16 cellular contexts compared by ENCODE assay signal in the genomic region with DNA sequence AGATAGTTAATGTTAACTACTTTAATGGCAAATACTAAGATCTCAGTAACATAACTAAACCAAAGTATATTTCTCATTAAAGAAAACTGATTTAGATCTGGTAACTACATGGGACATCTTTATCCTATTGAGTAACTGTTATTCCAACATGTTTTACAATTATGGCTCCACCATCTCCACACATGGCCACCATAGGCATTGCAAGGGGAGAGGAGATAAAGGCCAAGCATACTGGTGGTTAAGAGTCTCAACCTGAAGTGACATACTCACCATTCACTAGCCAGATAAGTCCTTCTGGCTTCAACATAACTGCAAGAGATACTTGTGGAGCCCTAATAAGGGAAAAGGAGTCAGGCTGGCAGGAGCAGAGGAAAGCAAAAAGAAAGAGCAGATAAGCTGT.
DNase-seq lines count a peak whose midpoint lies in the region; ATAC-seq, FAIRE-seq and TF ChIP-seq lines count a peak whose summit lies in the region.
"Had no signal": no experiment of that assay in that cellular context is flagged by ENCODE, and none has a peak within 500 bp of the region (broad histone marks: within the 10 kb centered on the region; RNA-seq: fewer than 3 reads in every experiment).

No MANE protein-coding gene starts in this region.

- intact Hi-C loops in HepG2 (cut with micrococcal nuclease; ENCODE audit: unreplicated experiment), result no loop called here

- TF ChIP-seq EP300 in HepG2 (IDR thresholded peaks at IDR 0.05; ENCODE audit: low read depth in 2 of 2, low read length in 2 of 2), result no peak
- TF ChIP-seq EP300 in HepG2 (CRISPR knock-in tag; IDR thresholded peaks at IDR 0.05; ENCODE audit: borderline replicate concordance), result no peak

- no peaks in the 10 kb centered on the region for H4K20me1 ChIP-seq in HepG2 (ENCODE audit: insufficient read depth, low read length)

- no peaks in the 10 kb centered on the region for H3K4me1 Mint-ChIP-seq in naive thymus-derived CD8-positive, alpha-beta T cell
- H3K4me1 Mint-ChIP-seq: activated naive CD4-positive, alpha-beta T cell treated with anti-CD3 and anti-CD28 coated beads, Interleukin-2, amount 10 ng/mL, durations not matched to agents 7 days and 5 days; CD4-positive, CD25-positive, alpha-beta regulatory T cell; stimulated activated naive B cell treated with anti-CD40 and anti-IgM and Interleukin-4, amounts not matched to agents 10 μg/mL and 1 μg/mL and 100 μg/mL, for 72 hours had no signal

- DNase-seq in ELF-1 (ENCODE audit: low read depth, low spot score) (peak; percentile 4), Kasumi-1 (lab: John Stamatoyannopoulos, UW) (peak; percentile 5 to 8), astrocyte of the cerebellum (ENCODE audit: low read depth) (no peak), HepG2 (ENCODE audit: low spot score) (peak; percentile 5), T1000 (lab: John Stamatoyannopoulos, UW) (no peak), NCI-H1436 treated with DMSO at 0.1 percent for 48 hours (lab: John Stamatoyannopoulos, UW) (no peak), NCI-H2196 (lab: John Stamatoyannopoulos, UW; ENCODE audit: unreplicated experiment) (no peak)
- no peak for DNase-seq in naive thymus-derived CD8-positive, alpha-beta T cell
- DNase-seq: activated naive CD4-positive, alpha-beta T cell treated with anti-CD3 and anti-CD28 coated beads, Interleukin-2, amount 10 ng/mL, durations not matched to agents 7 days and 5 days; CD4-positive, CD25-positive, alpha-beta regulatory T cell; central memory CD4-positive, alpha-beta T cell; H7; left ventricle myocardium superior; MG63; NCI-H2107; stimulated activated naive B cell treated with anti-CD40 and anti-IgM and Interleukin-4, amounts not matched to agents 10 μg/mL and 1 μg/mL and 100 μg/mL, for 72 hours had no signal

- H3K4me2 ChIP-seq in HepG2 (ENCODE audit: low read depth, low read length), result no peak overlapping the region

- no peak for FAIRE-seq in HepG2 (lab: Jason Lieb, UNC)

- no peaks in the 10 kb centered on the region for H3K79me2 ChIP-seq in HepG2 (ENCODE audit: insufficient read depth, low read length)

- TF ChIP-seq POLR2A in HepG2 (IDR thresholded peaks at IDR 0.05; ENCODE audit: insufficient read depth in 1 of 2, low read depth in 2 of 2, low read length in 2 of 2), result no peak

- H3K27me3 Mint-ChIP-seq in naive thymus-derived CD8-positive, alpha-beta T cell, result no peaks in the 10 kb centered on the region
- H3K27me3 Mint-ChIP-seq: activated naive CD4-positive, alpha-beta T cell treated with anti-CD3 and anti-CD28 coated beads, Interleukin-2, amount 10 ng/mL, durations not matched to agents 7 days and 5 days; CD4-positive, CD25-positive, alpha-beta regulatory T cell; stimulated activated naive B cell treated with anti-CD40 and anti-IgM and Interleukin-4, amounts not matched to agents 10 μg/mL and 1 μg/mL and 100 μg/mL, for 72 hours had no signal

- no peak for TF ChIP-seq RAD21 in HepG2 (CRISPR knock-in tag; IDR thresholded peaks at IDR 0.05)

- no peaks in the 10 kb centered on the region for H3K4me1 ChIP-seq in HepG2 (ENCODE audit: insufficient read depth, low read length)

- no peak overlapping the region for H3K27ac ChIP-seq in HepG2 (ENCODE audit: extremely low read length, insufficient read depth, low read length)

- H2AFZ ChIP-seq in HepG2 (ENCODE audit: low read length), result no peak overlapping the region

- H3K9ac ChIP-seq in HepG2 (ENCODE audit: insufficient read depth, low read depth, low read length), result no peak overlapping the region

- H3K4me3 ChIP-seq in astrocyte of the cerebellum (ENCODE audit: low read depth, low read length) (no peak overlapping the region), HepG2 (replicated peaks in 1 of 3; ENCODE audit: insufficient read depth in 1 of 3, low read depth in 2 of 3, low read length in 3 of 3) (no peak overlapping the region)
- H3K4me3 ChIP-seq: MG63 had no signal

- in situ Hi-C loops in astrocyte of the cerebellum (cut with HindIII; ENCODE audit: low sequenced_read_pairs) (no loop called here), HepG2 (cut with HindIII; ENCODE audit: extremely low pct_ligation_motif_present, low pct_unique_long_range_greater_than_20kb) (loop anchor here (25.0 kb wide), 1 partner anchor 410 kb away; no protein-coding TSS in a partner anchor)

- H3K36me3 ChIP-seq in HepG2 (replicated peaks in 1 of 2; ENCODE audit: control insufficient read depth in 1 of 2, insufficient read depth in 2 of 2, low read length in 2 of 2), result no peaks in the 10 kb centered on the region
- H3K36me3 ChIP-seq: MG63 had no signal

- CTCF ChIA-PET in HepG2 (lab: Yijun Ruan, JAX; ENCODE audit: low intra/inter-chr PET ratio, low total read pairs), result no interaction called here

- ATAC-seq in HepG2, result peak; percentile 90
- no peak for ATAC-seq in naive thymus-derived CD8-positive, alpha-beta T cell
- ATAC-seq: left ventricle myocardium superior; stimulated activated naive B cell treated with anti-CD40 and anti-IgM and Interleukin-4, amounts not matched to agents 10 μg/mL and 1 μg/mL and 100 μg/mL, for 72 hours had no signal

- peak; percentile 32 for TF ChIP-seq CTCF in astrocyte of the cerebellum (IDR thresholded peaks at IDR 0.05; ENCODE audit: low read depth, low read length, missing control alignments)
- TF ChIP-seq CTCF in HepG2 (CRISPR knock-in tag; IDR thresholded peaks at IDR 0.05), result no peak

- no peaks in the 10 kb centered on the region for H3K27me3 ChIP-seq in HepG2 (ENCODE audit: control insufficient read depth in 1 of 2, insufficient read depth in 2 of 2, low read length in 2 of 2)
- H3K27me3 ChIP-seq: MG63 had no signal

- BruUV-seq in HepG2 (replicated peaks; lab: Mats Ljungman, UMichigan), result no TSS peak

- no peak overlapping the region for H3K27ac Mint-ChIP-seq in naive thymus-derived CD8-positive, alpha-beta T cell
- H3K27ac Mint-ChIP-seq: activated naive CD4-positive, alpha-beta T cell treated with anti-CD3 and anti-CD28 coated beads, Interleukin-2, amount 10 ng/mL, durations not matched to agents 7 days and 5 days; CD4-positive, CD25-positive, alpha-beta regulatory T cell; stimulated activated naive B cell treated with anti-CD40 and anti-IgM and Interleukin-4, amounts not matched to agents 10 μg/mL and 1 μg/mL and 100 μg/mL, for 72 hours had no signal

- H3K9me3 Mint-ChIP-seq in naive thymus-derived CD8-positive, alpha-beta T cell, result peaks cover 0 to 13% (median 4%) of the 10 kb centered on the region in 9 donors
- H3K9me3 Mint-ChIP-seq: stimulated activated naive B cell treated with anti-CD40 and anti-IgM and Interleukin-4, amounts not matched to agents 10 μg/mL and 1 μg/mL and 100 μg/mL, for 72 hours had no signal

- no peaks in the 10 kb centered on the region for H3K36me3 Mint-ChIP-seq in naive thymus-derived CD8-positive, alpha-beta T cell
- H3K36me3 Mint-ChIP-seq: activated naive CD4-positive, alpha-beta T cell treated with anti-CD3 and anti-CD28 coated beads, Interleukin-2, amount 10 ng/mL, durations not matched to agents 7 days and 5 days; CD4-positive, CD25-positive, alpha-beta regulatory T cell; stimulated activated naive B cell treated with anti-CD40 and anti-IgM and Interleukin-4, amounts not matched to agents 10 μg/mL and 1 μg/mL and 100 μg/mL, for 72 hours had no signal

- H3K4me3 Mint-ChIP-seq in naive thymus-derived CD8-positive, alpha-beta T cell, result no peak overlapping the region
- H3K4me3 Mint-ChIP-seq: activated naive CD4-positive, alpha-beta T cell treated with anti-CD3 and anti-CD28 coated beads, Interleukin-2, amount 10 ng/mL, durations not matched to agents 7 days and 5 days; CD4-positive, CD25-positive, alpha-beta regulatory T cell; stimulated activated naive B cell treated with anti-CD40 and anti-IgM and Interleukin-4, amounts not matched to agents 10 μg/mL and 1 μg/mL and 100 μg/mL, for 72 hours had no signal

- POLR2A ChIA-PET in HepG2 (lab: Yijun Ruan, JAX), result no interaction called here
- POLR2A ChIA-PET in naive thymus-derived CD8-positive, alpha-beta T cell (lab: Charles Lee), result no interaction called here

- no peaks in the 10 kb centered on the region for H3K9me3 ChIP-seq in HepG2 (ENCODE audit: low read length)
- H3K9me3 ChIP-seq: MG63 had no signal

TF ChIP-seq in HepG2, 621 proteins besides CTCF, POLR2A, EP300 and RAD21:
- TF ChIP-seq SP140L (CRISPR knock-in tag; IDR thresholded peaks at IDR 0.05; ENCODE audit: borderline replicate concordance) (no peak), ZNF773 (CRISPR knock-in tag; IDR thresholded peaks at IDR 0.05; ENCODE audit: borderline replicate concordance) (no peak), ZNF124 (CRISPR knock-in tag; IDR thresholded peaks at IDR 0.05) (no peak), ZNF24 (IDR thresholded peaks at IDR 0.05) (no peak), KMT2B (CRISPR knock-in tag; IDR thresholded peaks at IDR 0.05) (no peak)
- TF ChIP-seq, protein P1, sequence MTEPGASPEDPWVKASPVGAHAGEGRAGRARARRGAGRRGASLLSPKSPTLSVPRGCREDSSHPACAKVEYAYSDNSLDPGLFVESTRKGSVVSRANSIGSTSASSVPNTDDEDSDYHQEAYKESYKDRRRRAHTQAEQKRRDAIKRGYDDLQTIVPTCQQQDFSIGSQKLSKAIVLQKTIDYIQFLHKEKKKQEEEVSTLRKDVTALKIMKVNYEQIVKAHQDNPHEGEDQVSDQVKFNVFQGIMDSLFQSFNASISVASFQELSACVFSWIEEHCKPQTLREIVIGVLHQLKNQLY (CRISPR knock-in tag; IDR thresholded peaks at IDR 0.05), result no peak
TF ChIP-seq in HepG2: peak in this region for 0.

Comparison
In these comparisons a context has a peak if more than half of its experiments do, and no peak if none do; other contexts are left out.
1. DNase-seq: peak in ELF-1 (single experiment), Kasumi-1 (2 of 2) and HepG2 (single experiment); none in astrocyte of the cerebellum (single experiment), naive thymus-derived CD8-positive, alpha-beta T cell (0 of 10), T1000 (single experiment), NCI-H1436 treated with DMSO at 0.1 percent for 48 hours (single experiment) and NCI-H2196 (single experiment).